ENCODE assay signal across 8 cellular contexts in genomic region chr5:96146675-96147074, GRCh38.
A peak's percentile ranks its signal among the peaks of the same experiment; 100 is the strongest.
DNase-seq lines count a peak whose midpoint lies in the region; ATAC-seq and TF ChIP-seq lines count a peak whose summit lies in the region.

No MANE protein-coding gene starts in this region.

- peaks cover 22% of the 10 kb centered on the region for H3K4me1 ChIP-seq in endodermal cell (ENCODE audit: control insufficient read depth, insufficient read depth, low read length)

- H3K4me3 Mint-ChIP-seq in progenitor cell of endocrine pancreas (ENCODE audit: low read depth) (no peak overlapping the region), endodermal cell (no peak overlapping the region)

- H3K27ac Mint-ChIP-seq in progenitor cell of endocrine pancreas (no peak overlapping the region), endodermal cell (no peak overlapping the region)

- H3K27me3 Mint-ChIP-seq in progenitor cell of endocrine pancreas (peaks cover 7% of the 10 kb centered on the region), endodermal cell (ENCODE audit: insufficient read depth) (no peaks in the 10 kb centered on the region)

- H3K27me3 ChIP-seq in endodermal cell (ENCODE audit: control insufficient read depth, insufficient read depth, low read length, poor library complexity, severe bottlenecking), result no peaks in the 10 kb centered on the region

- H3K9ac ChIP-seq in endodermal cell (ENCODE audit: extremely low read depth, low read length, poor library complexity, severe bottlenecking), result no peak overlapping the region

- DNase-seq in Ammon's horn (ENCODE audit: low spot score), result peak; percentile 75
- DNase-seq in HPDE6-E6E7 (ENCODE audit: extremely low spot score), result peak; percentile 32
- DNase-seq in astrocyte of the hippocampus (ENCODE audit: low read depth, low spot score), result peak; percentile 23
- peak; percentile 88 for DNase-seq in medulla oblongata (ENCODE audit: extremely low spot score)
- no peak for DNase-seq in progenitor cell of endocrine pancreas (ENCODE audit: low spot score, unreplicated experiment)
- DNase-seq in NCI-H1092 (lab: John Stamatoyannopoulos, UW), result no peak
- no peak for DNase-seq in endodermal cell

- peak; percentile 76 for ATAC-seq in GM19351 (IDR thresholded peaks at IDR 0.05; ENCODE audit: unreplicated experiment)

- 76 to 88% methylated on average over 2 of the region's 2 CpGs for WGBS in endodermal cell (ENCODE audit: insufficient coverage in 1 of 2, insufficient read length in 1 of 2), 2 experiments

- no peak for TF ChIP-seq CTCF in progenitor cell of endocrine pancreas (IDR thresholded peaks at IDR 0.05; ENCODE audit: unreplicated experiment)
- TF ChIP-seq CTCF in endodermal cell (conservative IDR thresholded peaks at IDR 0.05), result no peak

- H3K4me1 Mint-ChIP-seq in progenitor cell of endocrine pancreas (ENCODE audit: low read depth) (peaks cover 23% of the 10 kb centered on the region), endodermal cell (peaks cover 25% of the 10 kb centered on the region)

- H3K36me3 Mint-ChIP-seq in progenitor cell of endocrine pancreas (ENCODE audit: insufficient read depth) (no peaks in the 10 kb centered on the region), endodermal cell (ENCODE audit: low read depth) (no peaks in the 10 kb centered on the region)

- no peaks in the 10 kb centered on the region for H3K9me3 ChIP-seq in endodermal cell (ENCODE audit: control insufficient read depth, low read length)

- H3K36me3 ChIP-seq in endodermal cell (ENCODE audit: control insufficient read depth, insufficient read depth, low read length), result no peaks in the 10 kb centered on the region

- H3K9me3 Mint-ChIP-seq in progenitor cell of endocrine pancreas (ENCODE audit: low read depth) (no peaks in the 10 kb centered on the region), endodermal cell (no peaks in the 10 kb centered on the region)

- no peak overlapping the region for H3K4me3 ChIP-seq in endodermal cell (ENCODE audit: low read length)

- H3K27ac ChIP-seq in endodermal cell (ENCODE audit: low read depth, low read length), result no peak overlapping the region

Comparison
In these comparisons a context has a peak if more than half of its experiments do, and no peak if none do; other contexts are left out.
1. DNase-seq: peak in Ammon's horn (single experiment), HPDE6-E6E7 (single experiment), astrocyte of the hippocampus (single experiment) and medulla oblongata (single experiment); none in progenitor cell of endocrine pancreas (single experiment), NCI-H1092 (single experiment) and endodermal cell (single experiment).